Comparison of ENCODE assay signal across 9 cellular contexts in the genomic region with DNA sequence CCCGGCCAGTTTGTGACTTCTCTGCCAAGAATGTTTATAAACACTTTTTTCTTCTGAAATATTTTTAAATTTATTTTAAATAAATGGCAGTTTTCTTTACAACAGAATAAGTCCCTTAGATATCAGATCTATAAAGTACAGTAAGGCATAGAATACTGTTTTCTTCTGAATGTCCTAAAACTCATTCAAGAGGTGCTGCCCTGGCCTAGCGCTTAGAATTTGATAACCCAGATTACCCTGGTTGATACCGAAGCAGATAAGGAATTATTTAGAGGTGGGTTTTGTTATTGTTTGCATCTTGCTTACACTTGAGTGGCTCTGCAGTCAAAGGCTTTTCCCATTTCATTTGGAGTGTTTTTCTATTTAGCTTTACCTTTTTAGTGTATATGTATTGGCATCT. TPM values are rescaled to one million over a fixed set of nuclear protein-coding genes. Genes with fewer than 3 reads are reported as not detected.
A peak's percentile ranks its signal among the peaks of the same experiment; 100 is the strongest.
DNase-seq lines count a peak whose midpoint lies in the region; ATAC-seq and TF ChIP-seq lines count a peak whose summit lies in the region.
"Had no signal": no experiment of that assay in that cellular context is flagged by ENCODE, and none has a peak within 500 bp of the region (broad histone marks: within the 10 kb centered on the region; RNA-seq: fewer than 3 reads in every experiment).

No MANE protein-coding gene starts in this region.

- H3K9me3 ChIP-seq in iPS-20b (ENCODE audit: insufficient read depth, low read depth, low read length) (no peaks in the 10 kb centered on the region), subcutaneous abdominal adipose tissue (ENCODE audit: control insufficient read depth in 5 of 5, low read length in 5 of 5) (no peaks in the 10 kb centered on the region), thyroid gland (no peaks in the 10 kb centered on the region)

- DNase-seq in activated CD8-positive, alpha-beta memory T cell treated with anti-CD3 and anti-CD28 coated beads, Interleukin-2, amount 10 ng/mL, durations not matched to agents 7 days and 5 days: no peak
- no peak for DNase-seq in activated CD8-positive, alpha-beta memory T cell treated with anti-CD3 and anti-CD28 coated beads, Interleukin-2, amount 50 U/mL, for 4 hours
- no peak for DNase-seq in activated CD8-positive, alpha-beta T cell treated with anti-CD3 and anti-CD28 coated beads, Interleukin-2, amount 10 ng/mL, durations not matched to agents 7 days and 5 days
- no peak for DNase-seq in thyroid gland
- DNase-seq: NCI-H187 treated with DMSO at 0.1 percent for 48 hours had no signal

- no peaks in the 10 kb centered on the region for H3K27me3 Mint-ChIP-seq in activated CD8-positive, alpha-beta memory T cell treated with anti-CD3 and anti-CD28 coated beads, Interleukin-2, amount 10 ng/mL, durations not matched to agents 7 days and 5 days
- no peaks in the 10 kb centered on the region for H3K27me3 Mint-ChIP-seq in activated CD8-positive, alpha-beta T cell treated with anti-CD3 and anti-CD28 coated beads, Interleukin-2, amount 10 ng/mL, durations not matched to agents 7 days and 5 days (ENCODE audit: low read depth)

- POLR2A ChIA-PET in activated CD8-positive, alpha-beta T cell treated with anti-CD3 and anti-CD28 coated beads, Interleukin-2, amount 10 ng/mL, durations not matched to agents 7 days and 5 days (lab: Charles Lee): interaction anchor here (0.7 to 6.6 kb wide), 4 partner anchors 13 to 488 kb away, joined by 3 to 50 read pairs (median 8); partner anchors contain the start of genes GLB1L3, NCAPD3 and VPS26B

- H3K27ac ChIP-seq in iPS-20b (ENCODE audit: low read length) (no peak overlapping the region), subcutaneous abdominal adipose tissue (ENCODE audit: low read depth, low read length) (no peak overlapping the region), thyroid gland (peak overlapping the region in 1 of 3 donors; percentile 73)

- H3K4me1 ChIP-seq in iPS-20b (ENCODE audit: insufficient read depth, low read length): peaks cover 9% of the 10 kb centered on the region
- peaks cover 2 to 43% (median 37%) of the 10 kb centered on the region in 5 donors for H3K4me1 ChIP-seq in subcutaneous abdominal adipose tissue (ENCODE audit: control insufficient read depth in 5 of 5, insufficient read depth in 5 of 5, low read length in 5 of 5)
- H3K4me1 ChIP-seq in thyroid gland: peaks cover 12 to 44% of the 10 kb centered on the region in 2 donors

- no peak for TF ChIP-seq CTCF in thyroid gland (IDR thresholded peaks at IDR 0.05)

- peak overlapping the region; percentile 94 for H3K4me3 Mint-ChIP-seq in activated CD8-positive, alpha-beta memory T cell treated with anti-CD3 and anti-CD28 coated beads, Interleukin-2, amount 10 ng/mL, durations not matched to agents 7 days and 5 days
- peak overlapping the region; percentile 86 for H3K4me3 Mint-ChIP-seq in activated CD8-positive, alpha-beta T cell treated with anti-CD3 and anti-CD28 coated beads, Interleukin-2, amount 10 ng/mL, durations not matched to agents 7 days and 5 days

- no peaks in the 10 kb centered on the region for H3K27me3 ChIP-seq in iPS-20b (ENCODE audit: insufficient read depth, low read length)
- H3K27me3 ChIP-seq in subcutaneous abdominal adipose tissue (ENCODE audit: control insufficient read depth in 5 of 5, insufficient read depth in 4 of 5, low read length in 5 of 5): no peaks in the 10 kb centered on the region
- H3K27me3 ChIP-seq in thyroid gland: no peaks in the 10 kb centered on the region

- peak overlapping the region; percentile 85 for H3K27ac Mint-ChIP-seq in activated CD8-positive, alpha-beta memory T cell treated with anti-CD3 and anti-CD28 coated beads, Interleukin-2, amount 10 ng/mL, durations not matched to agents 7 days and 5 days
- no peak overlapping the region for H3K27ac Mint-ChIP-seq in activated CD8-positive, alpha-beta T cell treated with anti-CD3 and anti-CD28 coated beads, Interleukin-2, amount 10 ng/mL, durations not matched to agents 7 days and 5 days

- no peak for TF ChIP-seq POLR2A in thyroid gland (IDR thresholded peaks at IDR 0.05)

- intact Hi-C loops in thyroid gland (cut with DNase I): loop anchor here (5.0 kb wide), 1 partner anchor 78 kb away; the partner anchor contains the start of gene GLB1L2

- peak overlapping the region; percentile 100 for H3K4me3 ChIP-seq in iPS-20b (ENCODE audit: low read length)
- peak overlapping the region; percentile 59 to 98 (median 83) for H3K4me3 ChIP-seq in subcutaneous abdominal adipose tissue (ENCODE audit: low read depth in 1 of 5, low read length in 5 of 5)
- H3K4me3 ChIP-seq in thyroid gland (replicated peaks in 1 of 3): peak overlapping the region in 1 of 3 donors; percentile 96

- peaks cover 3% of the 10 kb centered on the region for H3K36me3 Mint-ChIP-seq in activated CD8-positive, alpha-beta memory T cell treated with anti-CD3 and anti-CD28 coated beads, Interleukin-2, amount 10 ng/mL, durations not matched to agents 7 days and 5 days
- H3K36me3 Mint-ChIP-seq in activated CD8-positive, alpha-beta T cell treated with anti-CD3 and anti-CD28 coated beads, Interleukin-2, amount 10 ng/mL, durations not matched to agents 7 days and 5 days (ENCODE audit: low read depth): peaks cover 20% of the 10 kb centered on the region

- WGBS in thyroid gland, 2 donors: 56 to 64% methylated on average over 3 of the region's 3 CpGs

- no peak for ATAC-seq in activated CD8-positive, alpha-beta memory T cell treated with anti-CD3 and anti-CD28 coated beads, Interleukin-2, amount 10 ng/mL, durations not matched to agents 7 days and 5 days
- ATAC-seq in activated CD8-positive, alpha-beta T cell treated with anti-CD3 and anti-CD28 coated beads, Interleukin-2, amount 10 ng/mL, durations not matched to agents 7 days and 5 days: no peak
- ATAC-seq in GM19023 (IDR thresholded peaks at IDR 0.05; ENCODE audit: unreplicated experiment) (no peak), GM21737 (IDR thresholded peaks at IDR 0.05; ENCODE audit: unreplicated experiment) (no peak)

- H3K9ac ChIP-seq in iPS-20b (ENCODE audit: low read depth, low read length): peak overlapping the region; percentile 77; the same call in 1 of the 2 replicates
- H3K9ac ChIP-seq in subcutaneous abdominal adipose tissue (ENCODE audit: low read length in 5 of 5): peak overlapping the region in 4 of 5 donors; percentile 40 to 72 (median 47)

- H3K9me3 Mint-ChIP-seq in activated CD8-positive, alpha-beta memory T cell treated with anti-CD3 and anti-CD28 coated beads, Interleukin-2, amount 10 ng/mL, durations not matched to agents 7 days and 5 days (ENCODE audit: low read depth): no peaks in the 10 kb centered on the region
- no peaks in the 10 kb centered on the region for H3K9me3 Mint-ChIP-seq in activated CD8-positive, alpha-beta T cell treated with anti-CD3 and anti-CD28 coated beads, Interleukin-2, amount 10 ng/mL, durations not matched to agents 7 days and 5 days (ENCODE audit: insufficient read depth)

- peaks cover 32% of the 10 kb centered on the region for H3K4me1 Mint-ChIP-seq in activated CD8-positive, alpha-beta memory T cell treated with anti-CD3 and anti-CD28 coated beads, Interleukin-2, amount 10 ng/mL, durations not matched to agents 7 days and 5 days
- peaks cover 28% of the 10 kb centered on the region for H3K4me1 Mint-ChIP-seq in activated CD8-positive, alpha-beta T cell treated with anti-CD3 and anti-CD28 coated beads, Interleukin-2, amount 10 ng/mL, durations not matched to agents 7 days and 5 days (ENCODE audit: low read depth)

- H3K36me3 ChIP-seq in iPS-20b (ENCODE audit: insufficient read depth, low read depth, low read length): peaks cover 48% of the 10 kb centered on the region
- peaks cover 0 to 29% (median 26%) of the 10 kb centered on the region in 5 donors for H3K36me3 ChIP-seq in subcutaneous abdominal adipose tissue (ENCODE audit: control insufficient read depth in 5 of 5, insufficient read depth in 5 of 5, low read length in 5 of 5)
- peaks cover 8 to 19% of the 10 kb centered on the region in 2 donors for H3K36me3 ChIP-seq in thyroid gland

- CTCF ChIA-PET in activated CD8-positive, alpha-beta memory T cell treated with anti-CD3 and anti-CD28 coated beads, Interleukin-2, amount 10 ng/mL, durations not matched to agents 7 days and 5 days (lab: Charles Lee): interaction anchor here (0.9 to 2.8 kb wide), 7 partner anchors 10 to 30 kb away, joined by 3 to 13 read pairs (median 6); partner anchors contain the start of genes GLB1L3 and VPS26B
- CTCF ChIA-PET in activated CD8-positive, alpha-beta T cell treated with anti-CD3 and anti-CD28 coated beads, Interleukin-2, amount 10 ng/mL, durations not matched to agents 7 days and 5 days (lab: Charles Lee): interaction anchor here (1.2 to 3.4 kb wide), 8 partner anchors 9 to 47 kb away, joined by 3 to 25 read pairs (median 6); partner anchors contain the start of genes GLB1L3, NCAPD3 and VPS26B

RNA-seq across cellular contexts. Expression of gene ACAD8, which starts 1.1 kb away (rescaled TPM):
- 10 to 100 TPM; 29.4 to 31.6 TPM for total RNA-seq in activated CD8-positive, alpha-beta memory T cell treated with anti-CD3 and anti-CD28 coated beads, Interleukin-2, amount 10 ng/mL, durations not matched to agents 7 days and 5 days
- total RNA-seq in activated CD8-positive, alpha-beta T cell treated with anti-CD3 and anti-CD28 coated beads, Interleukin-2, amount 10 ng/mL, durations not matched to agents 7 days and 5 days: 10 to 100 TPM; 20.7 to 21.1 TPM
- total RNA-seq in thyroid gland: 100 to 1,000 TPM in 1 of 4 donors, 10 to 100 TPM in 3; 57.2 to 130 (median 73.2) TPM

RNA-seq across cellular contexts. Expression of gene THYN1, which starts 1.3 kb away (rescaled TPM):
- 10 to 100 TPM; 69.3 to 71.1 TPM for total RNA-seq in activated CD8-positive, alpha-beta memory T cell treated with anti-CD3 and anti-CD28 coated beads, Interleukin-2, amount 10 ng/mL, durations not matched to agents 7 days and 5 days
- total RNA-seq in activated CD8-positive, alpha-beta T cell treated with anti-CD3 and anti-CD28 coated beads, Interleukin-2, amount 10 ng/mL, durations not matched to agents 7 days and 5 days: 10 to 100 TPM; 53.7 to 56.1 TPM
- 10 to 100 TPM; 42.4 to 77.9 (median 63.8) TPM for total RNA-seq in thyroid gland

RNA-seq across cellular contexts. Expression of gene GLB1L3, which starts 21.7 kb away (rescaled TPM):
- total RNA-seq in activated CD8-positive, alpha-beta memory T cell treated with anti-CD3 and anti-CD28 coated beads, Interleukin-2, amount 10 ng/mL, durations not matched to agents 7 days and 5 days: 1 to 10 TPM; 4.1 to 6.1 TPM
- total RNA-seq in activated CD8-positive, alpha-beta T cell treated with anti-CD3 and anti-CD28 coated beads, Interleukin-2, amount 10 ng/mL, durations not matched to agents 7 days and 5 days: 1 to 10 TPM; 3.8 to 4.0 TPM
- total RNA-seq in thyroid gland: 1 to 10 TPM in 2 of 4 donors, under 1 TPM in 2; 0.63 to 2.0 (median 0.94) TPM

RNA-seq across cellular contexts. Expression of gene VPS26B, which starts 30.0 kb away (rescaled TPM):
- total RNA-seq in activated CD8-positive, alpha-beta memory T cell treated with anti-CD3 and anti-CD28 coated beads, Interleukin-2, amount 10 ng/mL, durations not matched to agents 7 days and 5 days: 10 to 100 TPM; 52.6 to 69.8 TPM
- total RNA-seq in activated CD8-positive, alpha-beta T cell treated with anti-CD3 and anti-CD28 coated beads, Interleukin-2, amount 10 ng/mL, durations not matched to agents 7 days and 5 days: 10 to 100 TPM; 55.1 TPM
- 10 to 100 TPM; 40.8 to 51.3 (median 44.4) TPM for total RNA-seq in thyroid gland

RNA-seq across cellular contexts. Expression of gene NCAPD3, which starts 30.7 kb away (rescaled TPM):
- 100 to 1,000 TPM; 123 to 143 TPM for total RNA-seq in activated CD8-positive, alpha-beta memory T cell treated with anti-CD3 and anti-CD28 coated beads, Interleukin-2, amount 10 ng/mL, durations not matched to agents 7 days and 5 days
- total RNA-seq in activated CD8-positive, alpha-beta T cell treated with anti-CD3 and anti-CD28 coated beads, Interleukin-2, amount 10 ng/mL, durations not matched to agents 7 days and 5 days: 100 to 1,000 TPM; 125 to 136 TPM
- 10 to 100 TPM; 17.5 to 31.4 (median 21.9) TPM for total RNA-seq in thyroid gland
